Comparison of ENCODE assay signal across 2 cellular contexts in genomic region chr10:76017026-76017732, GRCh38.
TF ChIP-seq lines count a peak whose summit lies in the region.

No MANE protein-coding gene starts in this region.

TF ChIP-seq in K562, 482 proteins besides CTCF, POLR2A, EP300 and RAD21:
- peak; percentile 42; the same call in 1 of the 2 replicates for TF ChIP-seq REST (CRISPR knock-in tag; IDR thresholded peaks at IDR 0.05; ENCODE audit: low read depth)
- TF ChIP-seq HNRNPUL1 (IDR thresholded peaks at IDR 0.05; ENCODE audit: low read length), result no peak
- TF ChIP-seq EHMT2 (IDR thresholded peaks at IDR 0.05), result peak; percentile 78
- 0 out of 2 replicates have a peak, but pooled peaks have one; percentile 54 for TF ChIP-seq MIER1 (IDR thresholded peaks at IDR 0.05; ENCODE audit: low read depth)

TF ChIP-seq in liver, 16 proteins besides CTCF, POLR2A, EP300 and RAD21:
- TF ChIP-seq REST (IDR thresholded peaks at IDR 0.05) (peak; percentile 97), HNF4G (IDR thresholded peaks at IDR 0.05) (no peak)
